19 cellular contexts compared by ENCODE assay signal in the genomic region with DNA sequence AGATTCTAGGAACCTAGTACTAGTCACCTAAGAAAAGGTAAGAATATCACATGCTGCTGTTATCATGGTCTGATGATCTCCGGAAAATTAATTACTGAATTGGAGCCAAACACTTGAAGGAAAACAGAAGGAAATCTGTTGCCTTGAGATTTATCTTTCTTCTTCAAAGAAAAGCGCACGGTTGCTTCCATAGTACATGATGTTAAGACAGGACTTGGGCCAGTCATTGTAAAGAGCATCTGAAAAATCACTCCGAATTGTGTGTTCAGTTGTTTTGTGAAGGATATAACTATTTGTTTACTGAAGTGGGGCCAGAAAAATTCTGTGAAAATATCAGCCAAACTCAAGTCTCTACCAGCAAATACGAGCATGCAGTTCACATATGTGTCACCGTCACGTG.
"Had no signal": no experiment of that assay in that cellular context is flagged by ENCODE, and none has a peak within 500 bp of the region (broad histone marks: within the 10 kb centered on the region; RNA-seq: fewer than 3 reads in every experiment).

No MANE protein-coding gene starts in this region.

- DNase-seq: activated CD4-positive, alpha-beta T cell treated with anti-CD3 and anti-CD28 coated beads, Interleukin-2, amount 50 U/mL, for 4 hours; activated CD8-positive, alpha-beta memory T cell treated with anti-CD3 and anti-CD28 coated beads, Interleukin-2, amount 50 U/mL, for 48 hours; activated effector memory CD4-positive, alpha-beta T cell treated with anti-CD3 and anti-CD28 coated beads, Interleukin-2, amount 50 U/mL, for 16 hours; activated naive CD4-positive, alpha-beta T cell treated with anti-CD3 and anti-CD28 coated beads, Interleukin-2, amount 50 U/mL, for 16 hours; activated T-cell treated with anti-CD3 and anti-CD28 coated beads, Interleukin-2, amount 50 U/mL, for 48 hours; adrenal gland; brain microvascular endothelial cell; colonic mucosa; dorsolateral prefrontal cortex; effector memory CD8-positive, alpha-beta T cell; gastrocnemius medialis; islet precursor cell; sigmoid colon; stimulated activated CD4-positive, alpha-beta T cell treated with anti-CD3 and anti-CD28 coated beads, Interleukin-15, amount 100 ng/mL, for 24 hours; stomach; T-helper 1 cell; T-helper 9 cell had no signal

- H3K27me3 Mint-ChIP-seq: effector memory CD8-positive, alpha-beta T cell; stimulated activated memory B cell treated with anti-CD40 and anti-IgM and Interleukin-4, amounts not matched to agents 10 μg/mL and 1 μg/mL and 100 μg/mL, for 72 hours had no signal

- H3K9me3 Mint-ChIP-seq: effector memory CD8-positive, alpha-beta T cell; stimulated activated memory B cell treated with anti-CD40 and anti-IgM and Interleukin-4, amounts not matched to agents 10 μg/mL and 1 μg/mL and 100 μg/mL, for 72 hours had no signal

- H3K4me3 Mint-ChIP-seq: effector memory CD8-positive, alpha-beta T cell; stimulated activated memory B cell treated with anti-CD40 and anti-IgM and Interleukin-4, amounts not matched to agents 10 μg/mL and 1 μg/mL and 100 μg/mL, for 72 hours had no signal

- ATAC-seq: effector memory CD8-positive, alpha-beta T cell; SK-N-SH treated with all-trans-retinoic acid at 6 μM for 48 hours; stimulated activated memory B cell treated with anti-CD40 and anti-IgM and Interleukin-4, amounts not matched to agents 10 μg/mL and 1 μg/mL and 100 μg/mL, for 72 hours had no signal
